Comparison of ENCODE assay signal across 8 cellular contexts in the genomic region with DNA sequence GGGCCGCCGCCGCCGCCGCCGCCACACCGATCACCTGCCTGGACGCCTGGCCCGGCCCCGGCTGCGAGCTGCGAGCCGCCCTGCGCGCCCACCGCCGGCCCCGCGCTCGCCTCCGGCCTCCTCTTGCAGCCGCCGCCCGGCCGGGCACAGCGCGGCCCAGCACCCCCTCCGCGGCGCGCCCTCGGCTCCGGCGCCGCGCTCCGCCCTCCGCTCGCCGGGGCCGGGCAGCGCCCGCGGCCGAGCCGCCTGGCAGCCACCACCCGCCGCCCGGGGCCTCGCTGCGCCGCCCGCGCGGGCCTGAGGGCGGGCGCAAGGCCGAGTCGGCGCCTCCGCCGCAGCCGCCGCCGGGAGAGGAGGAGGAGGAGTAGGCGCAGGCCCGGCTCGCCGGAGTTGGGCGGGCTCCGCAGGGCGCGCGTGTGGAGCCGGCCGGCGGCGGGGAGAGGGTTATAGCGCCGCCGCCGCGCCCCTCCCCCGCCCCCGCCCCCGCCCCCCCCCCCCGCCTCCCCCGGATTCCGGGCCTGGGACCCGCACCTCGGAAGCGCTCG. TPM values are rescaled to one million over a fixed set of nuclear protein-coding genes. Genes with fewer than 3 reads are reported as not detected.
A peak's percentile ranks its signal among the peaks of the same experiment; 100 is the strongest.
DNase-seq lines count a peak whose midpoint lies in the region; ATAC-seq and TF ChIP-seq lines count a peak whose summit lies in the region.

A gene (minus strand): TSS at position 418 of the 545 bp plus-strand sequence. CDS start 845 bp downstream, outside the sequence.

- no peaks in the 10 kb centered on the region for H3K9me3 ChIP-seq in right cardiac atrium (ENCODE audit: control insufficient read depth, low read length)

- ATAC-seq in right cardiac atrium = no peak
- no peak for ATAC-seq in HG03097 (IDR thresholded peaks at IDR 0.05; ENCODE audit: low FRiP score, unreplicated experiment)

- H3K36me3 ChIP-seq in rectal smooth muscle tissue (ENCODE audit: control insufficient read depth, insufficient read depth, low read length) = no peaks in the 10 kb centered on the region

- peak within 1 kb of the TSS; percentile 62 for H3K9ac ChIP-seq in rectal smooth muscle tissue (ENCODE audit: low read length)

- H3K4me3 ChIP-seq in astrocyte of the cerebellum (ENCODE audit: low read depth, low read length) = peak within 1 kb of the TSS; percentile 52
- H3K4me3 ChIP-seq in right cardiac atrium (ENCODE audit: low read length) = peak within 1 kb of the TSS; percentile 87
- H3K4me3 ChIP-seq in rectal smooth muscle tissue (ENCODE audit: low read length) = peak within 1 kb of the TSS; percentile 80

- intact Hi-C loops in right cardiac atrium (cut with DNase I) = loop anchor here (5.0 to 10.0 kb wide), 4 partner anchors 135 to 215 kb away; no protein-coding TSS in a partner anchor

- under 1% methylated on average over 74 of the region's 93 CpGs for WGBS in right cardiac atrium

- in situ Hi-C loops in astrocyte of the cerebellum (cut with HindIII; ENCODE audit: low sequenced_read_pairs) = no loop called here

- H3K27ac ChIP-seq in right cardiac atrium (ENCODE audit: low read length) (peak within 1 kb of the TSS; percentile 86), rectal smooth muscle tissue (ENCODE audit: low read depth, low read length) (peak within 1 kb of the TSS; percentile 86)

- TF ChIP-seq CTCF in astrocyte of the cerebellum (IDR thresholded peaks at IDR 0.05; ENCODE audit: low read depth, low read length, missing control alignments) = no peak

- H3K4me1 ChIP-seq in right cardiac atrium (ENCODE audit: control insufficient read depth, insufficient read depth, low read length) (peaks cover 4% of the 10 kb centered on the region), rectal smooth muscle tissue (ENCODE audit: control insufficient read depth, insufficient read depth, low read length) (peaks cover 10% of the 10 kb centered on the region)

- H3K27me3 ChIP-seq in right cardiac atrium (ENCODE audit: control insufficient read depth, insufficient read depth) (no peaks in the 10 kb centered on the region), rectal smooth muscle tissue (ENCODE audit: control insufficient read depth, insufficient read depth, low read length) (peaks cover 5% of the 10 kb centered on the region)

- DNase-seq in NCI-H748 (lab: John Stamatoyannopoulos, UW; ENCODE audit: unreplicated experiment) (peak; percentile 76), NCI-H748 treated with DMSO at 0.1 percent for 48 hours (lab: John Stamatoyannopoulos, UW) (no peak), NCI-H2171 treated with DMSO at 0.1 percent for 48 hours (lab: John Stamatoyannopoulos, UW) (peak; percentile 53), astrocyte of the cerebellum (ENCODE audit: low read depth) (no peak), right cardiac atrium (peak; percentile 64 to 86 (median 83)), ecto neural progenitor cell (ENCODE audit: low spot score) (no peak)

RNA-seq across cellular contexts. Expression of the gene that starts here (rescaled TPM):
- 10 to 100 TPM; 32.2 to 44.3 (median 38.4) TPM for total RNA-seq in right cardiac atrium
- 18.3 TPM for polyA plus RNA-seq in right cardiac atrium

Comparison
In these comparisons a context has a peak if more than half of its experiments do, and no peak if none do; other contexts are left out.
1. DNase-seq: peak in NCI-H748 (single experiment), NCI-H2171 treated with DMSO at 0.1 percent for 48 hours (single experiment) and right cardiac atrium (3 of 3); none in NCI-H748 treated with DMSO at 0.1 percent for 48 hours (single experiment), astrocyte of the cerebellum (single experiment) and ecto neural progenitor cell (single experiment).
2. Peak in every context shown above with its lines, with median percentiles within 50 percentile points of each other: H3K4me3 ChIP-seq.